In genomic region chr7:107779647-107780099, GRCh38 we compare ENCODE assay signal across 21 cellular contexts. TPM values are rescaled to one million over a fixed set of nuclear protein-coding genes. Genes with fewer than 3 reads are reported as not detected.
"Had no signal": no experiment of that assay in that cellular context is flagged by ENCODE, and none has a peak within 500 bp of the region (broad histone marks: within the 10 kb centered on the region; RNA-seq: fewer than 3 reads in every experiment).

No MANE protein-coding gene starts in this region.

- DNase-seq: activated CD4-positive, alpha-beta T cell treated with anti-CD3 and anti-CD28 coated beads for 36 hours; activated CD4-positive, alpha-beta T cell treated with anti-CD3 and anti-CD28 coated beads, Interleukin-2, amount 50 U/mL, for 48 hours; activated CD8-positive, alpha-beta memory T cell treated with anti-CD3 and anti-CD28 coated beads, Interleukin-2, amount 10 ng/mL, durations not matched to agents 7 days and 5 days; activated naive CD8-positive, alpha-beta T cell treated with anti-CD3 and anti-CD28 coated beads for 36 hours; body of pancreas; dorsolateral prefrontal cortex; gastrocnemius medialis; head of caudate nucleus; nucleus accumbens; posterior cingulate gyrus; stimulated activated CD4-positive, alpha-beta T cell treated with anti-CD3 and anti-CD28 coated beads, Interleukin-4, amount 100 ng/mL, for 1 hour; stimulated activated naive CD8-positive, alpha-beta T cell treated with anti-CD3 and anti-CD28 coated beads, Interleukin-15, amount 100 ng/mL, for 72 hours; T-helper 2 cell; upper lobe of right lung had no signal

- H3K4me3 ChIP-seq: body of pancreas, dorsolateral prefrontal cortex, gastrocnemius medialis, right atrium auricular region, skin epidermis, upper lobe of right lung had no signal

- H3K9me3 ChIP-seq: body of pancreas, gastrocnemius medialis, right atrium auricular region, upper lobe of right lung had no signal

- H3K36me3 ChIP-seq: gastrocnemius medialis, right atrium auricular region, upper lobe of right lung had no signal

- H3K9me3 Mint-ChIP-seq: activated naive CD8-positive, alpha-beta T cell treated with anti-CD3 and anti-CD28 coated beads for 36 hours; nephron; stimulated activated naive CD8-positive, alpha-beta T cell treated with anti-CD3 and anti-CD28 coated beads, Interleukin-15, amount 100 ng/mL, for 72 hours had no signal

- H3K4me3 Mint-ChIP-seq: activated CD4-positive, alpha-beta T cell treated with anti-CD3 and anti-CD28 coated beads for 36 hours; activated CD8-positive, alpha-beta memory T cell treated with anti-CD3 and anti-CD28 coated beads, Interleukin-2, amount 10 ng/mL, durations not matched to agents 7 days and 5 days; activated naive CD8-positive, alpha-beta T cell treated with anti-CD3 and anti-CD28 coated beads for 36 hours; nephron; stimulated activated naive CD8-positive, alpha-beta T cell treated with anti-CD3 and anti-CD28 coated beads, Interleukin-15, amount 100 ng/mL, for 72 hours had no signal

- H3K27ac Mint-ChIP-seq: activated CD4-positive, alpha-beta T cell treated with anti-CD3 and anti-CD28 coated beads for 36 hours; activated CD8-positive, alpha-beta memory T cell treated with anti-CD3 and anti-CD28 coated beads, Interleukin-2, amount 10 ng/mL, durations not matched to agents 7 days and 5 days; activated naive CD8-positive, alpha-beta T cell treated with anti-CD3 and anti-CD28 coated beads for 36 hours; nephron; stimulated activated naive CD8-positive, alpha-beta T cell treated with anti-CD3 and anti-CD28 coated beads, Interleukin-15, amount 100 ng/mL, for 72 hours had no signal

- H3K27me3 Mint-ChIP-seq: activated CD4-positive, alpha-beta T cell treated with anti-CD3 and anti-CD28 coated beads for 36 hours; activated CD8-positive, alpha-beta memory T cell treated with anti-CD3 and anti-CD28 coated beads, Interleukin-2, amount 10 ng/mL, durations not matched to agents 7 days and 5 days; activated naive CD8-positive, alpha-beta T cell treated with anti-CD3 and anti-CD28 coated beads for 36 hours; stimulated activated naive CD8-positive, alpha-beta T cell treated with anti-CD3 and anti-CD28 coated beads, Interleukin-15, amount 100 ng/mL, for 72 hours had no signal

- H3K36me3 Mint-ChIP-seq: activated CD8-positive, alpha-beta memory T cell treated with anti-CD3 and anti-CD28 coated beads, Interleukin-2, amount 10 ng/mL, durations not matched to agents 7 days and 5 days; activated naive CD8-positive, alpha-beta T cell treated with anti-CD3 and anti-CD28 coated beads for 36 hours had no signal

- H3K4me1 ChIP-seq: gastrocnemius medialis, right atrium auricular region, upper lobe of right lung had no signal

- H3K4me1 Mint-ChIP-seq: activated CD8-positive, alpha-beta memory T cell treated with anti-CD3 and anti-CD28 coated beads, Interleukin-2, amount 10 ng/mL, durations not matched to agents 7 days and 5 days; activated naive CD8-positive, alpha-beta T cell treated with anti-CD3 and anti-CD28 coated beads for 36 hours; nephron had no signal

- H3K27me3 ChIP-seq: body of pancreas, dorsolateral prefrontal cortex, gastrocnemius medialis, right atrium auricular region, upper lobe of right lung had no signal

- H3K27ac ChIP-seq: body of pancreas, dorsolateral prefrontal cortex, gastrocnemius medialis, right atrium auricular region, skin epidermis, upper lobe of right lung had no signal

RNA-seq across cellular contexts. Expression of gene SLC26A3, which starts 23.4 kb away (rescaled TPM):
- total RNA-seq: activated CD4-positive, alpha-beta T cell treated with anti-CD3 and anti-CD28 coated beads for 36 hours; activated CD8-positive, alpha-beta memory T cell treated with anti-CD3 and anti-CD28 coated beads, Interleukin-2, amount 10 ng/mL, durations not matched to agents 7 days and 5 days; activated naive CD8-positive, alpha-beta T cell treated with anti-CD3 and anti-CD28 coated beads for 36 hours; body of pancreas; cardiac septum; dorsolateral prefrontal cortex; epithelial cell of proximal tubule; kidney epithelial cell; right atrium auricular region; temporal lobe; upper lobe of right lung had no signal
